Comparison of ENCODE assay signal across 8 cellular contexts in genomic region chr10:71708301-71708703, GRCh38.
A peak's percentile ranks its signal among the peaks of the same experiment; 100 is the strongest.
DNase-seq lines count a peak whose midpoint lies in the region; ATAC-seq lines count a peak whose summit lies in the region.

No MANE protein-coding gene starts in this region.

- DNase-seq in D341Med (ENCODE audit: low spot score) (peak; percentile 74), KBM-7 (peak; percentile 65), kidney tubule cell (ENCODE audit: low spot score) (peak; percentile 19), cerebellar nuclear complex (lab: John Stamatoyannopoulos, UW) (no peak)
- DNase-seq in activated CD4-positive, CD25-positive, alpha-beta regulatory T cell treated with anti-CD3 and anti-CD28 coated beads, Interleukin-2, amount 50 U/mL, for 72 hours = peak; percentile 77
- DNase-seq in central memory CD4-positive, alpha-beta T cell = peak; percentile 50
- peak; percentile 46 to 65 (median 53) for DNase-seq in stimulated activated CD4-positive, alpha-beta T cell treated with anti-CD3 and anti-CD28 coated beads, TNF-alpha, amount 100 ng/mL, for 24 hours (ENCODE audit: low read depth in 3 of 3)

- no peak for ATAC-seq in GM19035 (IDR thresholded peaks at IDR 0.05; ENCODE audit: unreplicated experiment)

- in situ Hi-C loops in KBM-7 (cut with MboI; ENCODE audit: low pct_unique_long_range_greater_than_20kb, low sequenced_read_pairs) = no loop called here

Comparison
In these comparisons a context has a peak if more than half of its experiments do, and no peak if none do; other contexts are left out.
1. DNase-seq: peak in D341Med (single experiment), KBM-7 (single experiment), activated CD4-positive, CD25-positive, alpha-beta regulatory T cell treated with anti-CD3 and anti-CD28 coated beads, Interleukin-2, amount 50 U/mL, for 72 hours (single experiment), central memory CD4-positive, alpha-beta T cell (single experiment), kidney tubule cell (single experiment) and stimulated activated CD4-positive, alpha-beta T cell treated with anti-CD3 and anti-CD28 coated beads, TNF-alpha, amount 100 ng/mL, for 24 hours (3 of 3); none in cerebellar nuclear complex (0 of 2).